In the genomic region with DNA sequence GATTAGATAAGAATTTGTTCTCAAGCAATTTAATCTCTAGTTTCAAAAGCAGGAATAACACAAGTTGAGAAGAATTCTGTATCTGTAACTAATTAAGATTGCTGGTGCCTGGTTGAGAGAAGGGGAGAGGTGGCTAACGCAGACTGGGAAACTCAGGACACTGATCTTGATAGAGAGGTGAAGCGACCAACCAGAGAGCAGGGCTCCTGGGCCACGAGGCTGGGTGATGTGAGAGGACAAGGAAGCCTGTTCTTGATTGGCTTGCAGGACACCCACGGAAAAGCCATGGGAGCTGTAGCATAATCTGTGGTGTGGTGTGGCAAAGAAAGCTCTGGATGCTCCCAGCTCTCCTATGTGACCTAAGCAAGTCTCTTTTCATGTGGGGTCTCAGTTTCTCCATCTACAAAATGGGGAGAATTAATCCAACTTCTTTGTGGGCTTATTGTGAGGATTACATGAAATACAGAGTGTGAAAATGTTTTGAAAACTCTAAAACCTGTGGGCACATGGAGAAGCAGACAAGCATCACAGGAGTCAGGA, we compare ENCODE assay signal across 2 cellular contexts.
TF ChIP-seq lines count a peak whose summit lies in the region.

No MANE protein-coding gene starts in this region.

TF ChIP-seq in H1, 55 proteins besides CTCF, POLR2A, EP300 and RAD21:
- TF ChIP-seq KDM1A (IDR thresholded peaks at IDR 0.05; ENCODE audit: borderline replicate concordance, low read length) (peak; percentile 87), NANOG (IDR thresholded peaks at IDR 0.05; ENCODE audit: insufficient read depth, low read depth, low read length, poor library complexity, severe bottlenecking) (no peak), SP1 (IDR thresholded peaks at IDR 0.05; ENCODE audit: low read depth, low read length) (0 out of 2 replicates have a peak, but pooled peaks have one; percentile 13), ZNF274 (IDR thresholded peaks at IDR 0.05; ENCODE audit: borderline replicate concordance, extremely low read depth, low read length) (no peak), SP2 (IDR thresholded peaks at IDR 0.05; ENCODE audit: low read length) (0 out of 2 replicates have a peak, but pooled peaks have one; percentile 5), TAF1 (IDR thresholded peaks at IDR 0.05; ENCODE audit: low read depth, low read length) (no peak)
- TF ChIP-seq, protein P1, sequence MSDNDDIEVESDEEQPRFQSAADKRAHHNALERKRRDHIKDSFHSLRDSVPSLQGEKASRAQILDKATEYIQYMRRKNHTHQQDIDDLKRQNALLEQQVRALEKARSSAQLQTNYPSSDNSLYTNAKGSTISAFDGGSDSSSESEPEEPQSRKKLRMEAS (IDR thresholded peaks at IDR 0.05) = peak; percentile 12; the same call in 1 of the 2 replicates

TF ChIP-seq in HepG2, 621 proteins besides CTCF, POLR2A, EP300 and RAD21:
- TF ChIP-seq MXD4 (CRISPR knock-in tag; IDR thresholded peaks at IDR 0.05) (no peak), ZNF136 (CRISPR knock-in tag; IDR thresholded peaks at IDR 0.05; ENCODE audit: low read depth) (no peak), ZKSCAN8 (CRISPR knock-in tag; IDR thresholded peaks at IDR 0.05; ENCODE audit: borderline replicate concordance) (no peak), TSC22D2 (CRISPR knock-in tag; IDR thresholded peaks at IDR 0.05; ENCODE audit: borderline replicate concordance) (no peak), ZNF20 (CRISPR knock-in tag; IDR thresholded peaks at IDR 0.05) (no peak), KDM4B (CRISPR knock-in tag; IDR thresholded peaks at IDR 0.05) (no peak), TMF1 (CRISPR knock-in tag; IDR thresholded peaks at IDR 0.05; ENCODE audit: low read depth) (no peak), ZNF761 (CRISPR knock-in tag; conservative IDR thresholded peaks at IDR 0.05) (no peak), ZFP41 (CRISPR knock-in tag; IDR thresholded peaks at IDR 0.05; ENCODE audit: borderline replicate concordance) (no peak), SMAD3 (CRISPR knock-in tag; IDR thresholded peaks at IDR 0.05) (no peak), ERF (CRISPR knock-in tag; IDR thresholded peaks at IDR 0.05) (no peak), ZNF484 (CRISPR knock-in tag; IDR thresholded peaks at IDR 0.05; ENCODE audit: borderline replicate concordance, low read depth) (no peak)
- TF ChIP-seq, protein P2, sequence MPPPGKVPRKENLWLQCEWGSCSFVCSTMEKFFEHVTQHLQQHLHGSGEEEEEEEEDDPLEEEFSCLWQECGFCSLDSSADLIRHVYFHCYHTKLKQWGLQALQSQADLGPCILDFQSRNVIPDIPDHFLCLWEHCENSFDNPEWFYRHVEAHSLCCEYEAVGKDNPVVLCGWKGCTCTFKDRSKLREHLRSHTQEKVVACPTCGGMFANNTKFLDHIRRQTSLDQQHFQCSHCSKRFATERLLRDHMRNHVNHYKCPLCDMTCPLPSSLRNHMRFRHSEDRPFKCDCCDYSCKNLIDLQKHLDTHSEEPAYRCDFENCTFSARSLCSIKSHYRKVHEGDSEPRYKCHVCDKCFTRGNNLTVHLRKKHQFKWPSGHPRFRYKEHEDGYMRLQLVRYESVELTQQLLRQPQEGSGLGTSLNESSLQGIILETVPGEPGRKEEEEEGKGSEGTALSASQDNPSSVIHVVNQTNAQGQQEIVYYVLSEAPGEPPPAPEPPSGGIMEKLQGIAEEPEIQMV (CRISPR knock-in tag; IDR thresholded peaks at IDR 0.05; ENCODE audit: low read depth) = no peak
- TF ChIP-seq, protein P3, sequence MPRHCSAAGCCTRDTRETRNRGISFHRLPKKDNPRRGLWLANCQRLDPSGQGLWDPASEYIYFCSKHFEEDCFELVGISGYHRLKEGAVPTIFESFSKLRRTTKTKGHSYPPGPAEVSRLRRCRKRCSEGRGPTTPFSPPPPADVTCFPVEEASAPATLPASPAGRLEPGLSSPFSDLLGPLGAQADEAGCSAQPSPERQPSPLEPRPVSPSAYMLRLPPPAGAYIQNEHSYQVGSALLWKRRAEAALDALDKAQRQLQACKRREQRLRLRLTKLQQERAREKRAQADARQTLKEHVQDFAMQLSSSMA (CRISPR knock-in tag; IDR thresholded peaks at IDR 0.05) = no peak
- TF ChIP-seq, protein P4, sequence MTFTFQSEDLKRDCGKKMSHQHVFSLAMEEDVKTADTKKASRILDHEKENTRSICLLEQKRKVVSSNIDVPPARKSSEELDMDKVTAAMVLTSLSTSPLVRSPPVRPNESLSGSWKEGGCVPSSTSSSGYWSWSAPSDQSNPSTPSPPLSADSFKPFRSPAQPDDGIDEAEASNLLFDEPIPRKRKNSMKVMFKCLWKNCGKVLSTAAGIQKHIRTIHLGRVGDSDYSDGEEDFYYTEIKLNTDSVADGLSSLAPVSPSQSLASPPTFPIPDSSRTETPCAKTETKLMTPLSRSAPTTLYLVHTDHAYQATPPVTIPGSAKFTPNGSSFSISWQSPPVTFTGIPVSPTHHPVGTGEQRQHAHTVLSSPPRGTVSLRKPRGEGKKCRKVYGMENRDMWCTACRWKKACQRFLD (CRISPR knock-in tag; IDR thresholded peaks at IDR 0.05; ENCODE audit: borderline replicate concordance) = no peak
- TF ChIP-seq, protein P5, sequence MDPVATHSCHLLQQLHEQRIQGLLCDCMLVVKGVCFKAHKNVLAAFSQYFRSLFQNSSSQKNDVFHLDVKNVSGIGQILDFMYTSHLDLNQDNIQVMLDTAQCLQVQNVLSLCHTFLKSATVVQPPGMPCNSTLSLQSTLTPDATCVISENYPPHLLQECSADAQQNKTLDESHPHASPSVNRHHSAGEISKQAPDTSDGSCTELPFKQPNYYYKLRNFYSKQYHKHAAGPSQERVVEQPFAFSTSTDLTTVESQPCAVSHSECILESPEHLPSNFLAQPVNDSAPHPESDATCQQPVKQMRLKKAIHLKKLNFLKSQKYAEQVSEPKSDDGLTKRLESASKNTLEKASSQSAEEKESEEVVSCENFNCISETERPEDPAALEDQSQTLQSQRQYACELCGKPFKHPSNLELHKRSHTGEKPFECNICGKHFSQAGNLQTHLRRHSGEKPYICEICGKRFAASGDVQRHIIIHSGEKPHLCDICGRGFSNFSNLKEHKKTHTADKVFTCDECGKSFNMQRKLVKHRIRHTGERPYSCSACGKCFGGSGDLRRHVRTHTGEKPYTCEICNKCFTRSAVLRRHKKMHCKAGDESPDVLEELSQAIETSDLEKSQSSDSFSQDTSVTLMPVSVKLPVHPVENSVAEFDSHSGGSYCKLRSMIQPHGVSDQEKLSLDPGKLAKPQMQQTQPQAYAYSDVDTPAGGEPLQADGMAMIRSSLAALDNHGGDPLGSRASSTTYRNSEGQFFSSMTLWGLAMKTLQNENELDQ (CRISPR knock-in tag; IDR thresholded peaks at IDR 0.05; ENCODE audit: borderline replicate concordance) = no peak
